23 cellular contexts compared by ENCODE assay signal in the genomic region with DNA sequence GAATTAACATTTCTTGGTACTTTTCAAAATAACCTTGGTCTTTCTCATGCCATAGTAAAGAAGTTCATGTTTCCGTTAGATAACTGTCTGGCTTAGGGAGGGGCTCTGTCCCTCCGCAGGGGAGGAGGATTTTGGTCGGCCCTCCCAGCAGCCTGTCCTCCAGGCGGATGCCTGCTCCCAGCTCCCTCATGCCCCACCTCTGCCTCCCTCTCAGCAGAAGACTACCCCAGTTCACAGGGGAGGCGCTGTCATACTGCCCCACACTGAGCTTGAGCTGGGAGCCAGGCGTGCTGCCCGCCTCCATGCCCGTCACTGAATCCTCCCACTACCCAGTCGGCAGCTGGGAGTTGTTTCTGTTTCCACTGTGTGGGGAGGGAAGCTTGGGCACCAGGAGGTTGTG.
DNase-seq lines count a peak whose midpoint lies in the region; TF ChIP-seq lines count a peak whose summit lies in the region.
"Had no signal": no experiment of that assay in that cellular context is flagged by ENCODE, and none has a peak within 500 bp of the region (broad histone marks: within the 10 kb centered on the region; RNA-seq: fewer than 3 reads in every experiment).

No MANE protein-coding gene starts in this region.

- peak overlapping the region; percentile 49 for H3K27ac ChIP-seq in cingulate gyrus (ENCODE audit: low read depth, low read length)
- H3K27ac ChIP-seq in testis: peak overlapping the region; percentile 27 to 62
- H3K27ac ChIP-seq: SK-N-MC, tibial artery had no signal

- intact Hi-C loops in testis (cut with DNase I; ENCODE audit: low total_unique reads): no loop called here

- peak; percentile 47 for DNase-seq in OCI-M1 (lab: John Stamatoyannopoulos, UW)
- peak; percentile 75 for DNase-seq in mesenteric fat pad (ENCODE audit: low spot score)
- peak; percentile 70 for DNase-seq in testis
- DNase-seq in SKM-1 (lab: John Stamatoyannopoulos, UW; ENCODE audit: unreplicated experiment): no peak
- DNase-seq in Kasumi-1 (lab: John Stamatoyannopoulos, UW): no peak
- no peak for DNase-seq in NCI-H526 (lab: John Stamatoyannopoulos, UW)
- DNase-seq: activated CD4-positive, alpha-beta memory T cell treated with anti-CD3 and anti-CD28 coated beads, Interleukin-2, amount 10 ng/mL, durations not matched to agents 7 days and 5 days; activated gamma-delta T cell; activated T-cell treated with anti-CD3 and anti-CD28 coated beads for 4 hours; CD8-positive, alpha-beta memory T cell; cortex of kidney; DMS79; glutamatergic neuron; KBM-7; left colon; NCI-H146; NCI-H524 treated with DMSO at 0.1 percent for 48 hours; RPMI8226; stimulated activated CD4-positive, alpha-beta T cell treated with anti-CD3 and anti-CD28 coated beads, Interleukin-4, amount 100 ng/mL, for 4 hours; tibial artery had no signal

- TF ChIP-seq CTCF in testis (IDR thresholded peaks at IDR 0.05): no peak

- H3K4me3 ChIP-seq in testis: no peak overlapping the region
- H3K4me3 ChIP-seq: GM12878, SK-N-MC, tibial artery had no signal

- no peaks in the 10 kb centered on the region for H3K36me3 ChIP-seq in testis (ENCODE audit: low read depth, missing control alignments)
- H3K36me3 ChIP-seq: tibial artery had no signal

- no peaks in the 10 kb centered on the region for H3K9me3 ChIP-seq in testis

- H3K27me3 ChIP-seq in testis: no peaks in the 10 kb centered on the region

- no peak for TF ChIP-seq POLR2A in testis (IDR thresholded peaks at IDR 0.05)

- H3K4me1 ChIP-seq in testis: peaks cover 21% of the 10 kb centered on the region

- WGBS in testis, 2 donors: 56 to 61% methylated on average over 9 of the region's 9 CpGs

Comparison
In these comparisons a context has a peak if more than half of its experiments do, and no peak if none do; other contexts are left out.
1. DNase-seq: peak in OCI-M1 (single experiment), mesenteric fat pad (single experiment) and testis (single experiment); none in SKM-1 (single experiment), Kasumi-1 (0 of 2) and NCI-H526 (0 of 2).